ENCODE assay signal across 3 cellular contexts in the genomic region with DNA sequence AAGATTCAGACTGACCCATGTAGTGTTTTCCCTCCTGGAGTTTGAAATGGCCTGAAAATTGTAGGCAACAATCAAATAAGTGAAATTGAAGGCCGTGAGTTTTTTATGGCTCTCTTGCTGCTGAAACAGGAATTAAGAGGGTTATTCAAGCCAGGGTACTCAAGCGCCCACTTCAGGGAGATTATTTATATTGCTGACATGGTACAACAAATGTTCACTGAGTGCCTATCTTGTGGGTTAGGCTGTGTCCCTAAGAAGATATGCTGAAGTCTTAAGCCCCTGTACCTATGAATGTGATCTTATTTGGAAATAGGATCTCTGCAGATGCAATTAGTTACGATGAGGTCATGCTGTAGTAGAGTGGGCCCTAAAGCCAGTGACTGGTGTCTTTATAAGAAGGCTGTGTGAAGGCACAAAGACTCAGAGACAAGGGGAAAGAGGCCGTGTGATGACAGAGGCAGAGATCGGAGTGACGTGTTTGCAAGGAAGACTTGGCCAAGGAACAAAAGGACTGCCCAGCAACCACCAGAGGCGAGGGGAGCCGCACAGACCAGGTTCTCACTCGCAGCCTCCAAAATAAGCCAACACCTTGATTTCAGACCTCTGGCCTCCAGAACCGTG.
TF ChIP-seq lines count a peak whose summit lies in the region.

No MANE protein-coding gene starts in this region.

TF ChIP-seq in HEK293T, 16 proteins besides CTCF, POLR2A, EP300 and RAD21:
- TF ChIP-seq PKNOX1 (IDR thresholded peaks at IDR 0.05) (peak; percentile 45), ELF4 (IDR thresholded peaks at IDR 0.05) (no peak), ZNF384 (IDR thresholded peaks at IDR 0.05) (no peak), FOXA1 (IDR thresholded peaks at IDR 0.05) (no peak)

TF ChIP-seq in K562, 482 proteins besides CTCF, POLR2A, EP300 and RAD21:
- TF ChIP-seq POLR3G (IDR thresholded peaks at IDR 0.05; ENCODE audit: extremely low read depth, insufficient read length, insufficient replicate concordance) (no peak), DPF2 (IDR thresholded peaks at IDR 0.05) (no peak), MEF2A (IDR thresholded peaks at IDR 0.05; ENCODE audit: control insufficient read depth, low read depth, low read length) (no peak), BDP1 (IDR thresholded peaks at IDR 0.05; ENCODE audit: insufficient read depth, insufficient read length) (no peak), PTRF (tag; IDR thresholded peaks at IDR 0.05) (no peak), NFE2L1 (tag; IDR thresholded peaks at IDR 0.05; ENCODE audit: borderline replicate concordance, low read depth) (no peak), HMG20B (CRISPR knock-in tag; IDR thresholded peaks at IDR 0.05) (no peak), ZNF282 (CRISPR knock-in tag; IDR thresholded peaks at IDR 0.05) (no peak), ZNF79 (CRISPR knock-in tag; IDR thresholded peaks at IDR 0.05; ENCODE audit: low read depth) (no peak), HES1 (IDR thresholded peaks at IDR 0.05; ENCODE audit: low read depth) (no peak), FIP1L1 (IDR thresholded peaks at IDR 0.05; ENCODE audit: low read depth, low read length, poor library complexity, severe bottlenecking) (no peak), HNRNPUL1 (IDR thresholded peaks at IDR 0.05; ENCODE audit: low read length) (no peak), CCNT2 (IDR thresholded peaks at IDR 0.05; ENCODE audit: borderline replicate concordance, extremely low read depth, insufficient read length, low read depth, low read length) (no peak)
- TF ChIP-seq, protein P1, sequence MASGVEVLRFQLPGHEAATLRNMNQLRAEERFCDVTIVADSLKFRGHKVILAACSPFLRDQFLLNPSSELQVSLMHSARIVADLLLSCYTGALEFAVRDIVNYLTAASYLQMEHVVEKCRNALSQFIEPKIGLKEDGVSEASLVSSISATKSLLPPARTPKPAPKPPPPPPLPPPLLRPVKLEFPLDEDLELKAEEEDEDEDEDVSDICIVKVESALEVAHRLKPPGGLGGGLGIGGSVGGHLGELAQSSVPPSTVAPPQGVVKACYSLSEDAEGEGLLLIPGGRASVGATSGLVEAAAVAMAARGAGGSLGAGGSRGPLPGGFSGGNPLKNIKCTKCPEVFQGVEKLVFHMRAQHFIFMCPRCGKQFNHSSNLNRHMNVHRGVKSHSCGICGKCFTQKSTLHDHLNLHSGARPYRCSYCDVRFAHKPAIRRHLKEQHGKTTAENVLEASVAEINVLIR (CRISPR knock-in tag; IDR thresholded peaks at IDR 0.05), result no peak

TF ChIP-seq in HepG2, 621 proteins besides CTCF, POLR2A, EP300 and RAD21:
- TF ChIP-seq, protein P2, sequence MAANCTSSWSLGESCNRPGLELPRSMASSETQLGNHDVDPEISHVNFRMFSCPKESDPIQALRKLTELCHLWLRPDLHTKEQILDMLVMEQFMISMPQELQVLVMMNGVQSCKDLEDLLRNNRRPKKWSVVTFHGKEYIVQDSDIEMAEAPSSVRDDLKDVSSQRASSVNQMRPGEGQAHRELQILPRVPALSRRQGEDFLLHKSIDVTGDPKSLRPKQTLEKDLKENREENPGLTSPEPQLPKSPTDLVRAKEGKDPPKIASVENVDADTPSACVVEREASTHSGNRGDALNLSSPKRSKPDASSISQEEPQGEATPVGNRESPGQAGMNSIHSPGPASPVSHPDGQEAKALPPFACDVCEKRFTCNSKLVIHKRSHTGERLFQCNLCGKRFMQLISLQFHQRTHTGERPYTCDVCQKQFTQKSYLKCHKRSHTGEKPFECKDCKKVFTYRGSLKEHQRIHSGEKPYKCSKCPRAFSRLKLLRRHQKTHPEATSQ (CRISPR knock-in tag; IDR thresholded peaks at IDR 0.05; ENCODE audit: borderline replicate concordance), result no peak
- no peak for TF ChIP-seq KLF13 (CRISPR knock-in tag; IDR thresholded peaks at IDR 0.05)
- TF ChIP-seq ZNF253 (CRISPR knock-in tag; IDR thresholded peaks at IDR 0.05; ENCODE audit: borderline replicate concordance), result no peak
- no peak for TF ChIP-seq MZF1 (CRISPR knock-in tag; IDR thresholded peaks at IDR 0.05; ENCODE audit: borderline replicate concordance)
- TF ChIP-seq NR2F2 (IDR thresholded peaks at IDR 0.05; ENCODE audit: borderline replicate concordance, low read depth), result no peak
- TF ChIP-seq ZNF558 (CRISPR knock-in tag; IDR thresholded peaks at IDR 0.05; ENCODE audit: borderline replicate concordance), result no peak
- TF ChIP-seq ZNF343 (CRISPR knock-in tag; IDR thresholded peaks at IDR 0.05), result no peak
- TF ChIP-seq FOXK2 (IDR thresholded peaks at IDR 0.05), result no peak
- no peak for TF ChIP-seq ZNF503 (CRISPR knock-in tag; IDR thresholded peaks at IDR 0.05)
- no peak for TF ChIP-seq CREB3 (CRISPR knock-in tag; IDR thresholded peaks at IDR 0.05)
- TF ChIP-seq ZNF383 (CRISPR knock-in tag; IDR thresholded peaks at IDR 0.05; ENCODE audit: borderline replicate concordance), result no peak
- no peak for TF ChIP-seq ZBTB40 (IDR thresholded peaks at IDR 0.05)
- no peak for TF ChIP-seq ZBTB40 (CRISPR knock-in tag; IDR thresholded peaks at IDR 0.05)
- no peak for TF ChIP-seq ZNF800 (CRISPR knock-in tag; IDR thresholded peaks at IDR 0.05)
